Comparison of ENCODE assay signal across 1 cellular context in the genomic region with DNA sequence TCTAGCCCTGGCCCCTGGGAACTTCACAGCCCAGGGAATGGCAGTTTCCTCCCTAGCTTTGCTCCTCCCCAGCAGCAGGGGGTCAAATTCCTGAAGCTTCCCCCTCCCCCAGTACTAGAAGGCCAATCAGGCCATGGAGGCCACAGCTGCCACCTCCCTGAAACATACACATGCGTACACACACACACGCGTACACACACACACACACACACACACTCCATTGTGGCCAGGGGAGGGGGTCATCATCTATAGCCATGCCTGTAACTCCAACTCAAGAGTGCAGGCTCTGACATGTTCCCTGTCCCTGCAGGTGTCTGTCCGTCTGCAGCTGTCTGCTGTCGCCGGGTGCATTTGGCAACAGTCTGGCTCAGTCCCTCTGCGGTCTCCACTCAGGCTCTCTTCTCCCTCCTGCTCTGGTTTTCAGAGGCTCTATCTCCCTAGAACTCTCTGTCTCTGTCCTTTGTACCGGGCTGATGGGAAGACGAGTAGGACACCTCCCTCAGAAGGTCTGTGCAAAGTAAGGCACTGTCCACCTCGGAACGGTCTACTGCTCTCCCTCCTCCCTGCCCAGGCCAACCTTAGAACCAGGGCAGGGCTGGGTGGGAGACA.
TF ChIP-seq lines count a peak whose summit lies in the region.

No MANE protein-coding gene starts in this region.

TF ChIP-seq in WTC11, 78 proteins besides CTCF, POLR2A, EP300 and RAD21 (continued from another document):
- TF ChIP-seq, protein P1, sequence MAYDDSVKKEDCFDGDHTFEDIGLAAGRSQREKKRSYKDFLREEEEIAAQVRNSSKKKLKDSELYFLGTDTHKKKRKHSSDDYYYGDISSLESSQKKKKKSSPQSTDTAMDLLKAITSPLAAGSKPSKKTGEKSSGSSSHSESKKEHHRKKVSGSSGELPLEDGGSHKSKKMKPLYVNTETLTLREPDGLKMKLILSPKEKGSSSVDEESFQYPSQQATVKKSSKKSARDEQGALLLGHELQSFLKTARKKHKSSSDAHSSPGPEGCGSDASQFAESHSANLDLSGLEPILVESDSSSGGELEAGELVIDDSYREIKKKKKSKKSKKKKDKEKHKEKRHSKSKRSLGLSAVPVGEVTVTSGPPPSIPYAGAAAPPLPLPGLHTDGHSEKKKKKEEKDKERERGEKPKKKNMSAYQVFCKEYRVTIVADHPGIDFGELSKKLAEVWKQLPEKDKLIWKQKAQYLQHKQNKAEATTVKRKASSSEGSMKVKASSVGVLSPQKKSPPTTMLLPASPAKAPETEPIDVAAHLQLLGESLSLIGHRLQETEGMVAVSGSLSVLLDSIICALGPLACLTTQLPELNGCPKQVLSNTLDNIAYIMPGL (CRISPR knock-in tag; IDR thresholded peaks at IDR 0.05): no peak
- TF ChIP-seq KAT7 (CRISPR knock-in tag; IDR thresholded peaks at IDR 0.05; ENCODE audit: borderline replicate concordance) (no peak), ZNF219 (CRISPR knock-in tag; IDR thresholded peaks at IDR 0.05; ENCODE audit: borderline replicate concordance) (no peak), SP1 (CRISPR knock-in tag; conservative IDR thresholded peaks at IDR 0.05) (no peak), ATF1 (CRISPR knock-in tag; IDR thresholded peaks at IDR 0.05) (no peak), ZNF317 (CRISPR knock-in tag; IDR thresholded peaks at IDR 0.05; ENCODE audit: borderline replicate concordance, low read depth) (no peak), NR3C1 (CRISPR knock-in tag; conservative IDR thresholded peaks at IDR 0.05; ENCODE audit: low read depth) (no peak)
- TF ChIP-seq, protein P2, sequence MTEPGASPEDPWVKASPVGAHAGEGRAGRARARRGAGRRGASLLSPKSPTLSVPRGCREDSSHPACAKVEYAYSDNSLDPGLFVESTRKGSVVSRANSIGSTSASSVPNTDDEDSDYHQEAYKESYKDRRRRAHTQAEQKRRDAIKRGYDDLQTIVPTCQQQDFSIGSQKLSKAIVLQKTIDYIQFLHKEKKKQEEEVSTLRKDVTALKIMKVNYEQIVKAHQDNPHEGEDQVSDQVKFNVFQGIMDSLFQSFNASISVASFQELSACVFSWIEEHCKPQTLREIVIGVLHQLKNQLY (CRISPR knock-in tag; IDR thresholded peaks at IDR 0.05): no peak
